1 cellular context compared by ENCODE assay signal in genomic region chr4:8439914-8440490, GRCh38.
A peak's percentile ranks its signal among the peaks of the same experiment; 100 is the strongest.
TF ChIP-seq lines count a peak whose summit lies in the region.

No MANE protein-coding gene starts in this region.

TF ChIP-seq in GM12878, 131 proteins besides CTCF, POLR2A, EP300 and RAD21 (continued from another document and continues in another):
- TF ChIP-seq ZNF592 (IDR thresholded peaks at IDR 0.05) (no peak), ATF2 (IDR thresholded peaks at IDR 0.05; ENCODE audit: low read length) (peak; percentile 38; the same call in 1 of the 2 replicates), HDAC2 (IDR thresholded peaks at IDR 0.05) (no peak), JUND (IDR thresholded peaks at IDR 0.05; ENCODE audit: low read depth, low read length) (no peak), SMC3 (IDR thresholded peaks at IDR 0.05; ENCODE audit: borderline replicate concordance, low read length) (no peak), KDM1A (IDR thresholded peaks at IDR 0.05; ENCODE audit: borderline replicate concordance) (no peak), CBX5 (IDR thresholded peaks at IDR 0.05; ENCODE audit: low read depth) (peak; percentile 88), CREM (IDR thresholded peaks at IDR 0.05; ENCODE audit: low read depth) (no peak), MTA2 (IDR thresholded peaks at IDR 0.05; ENCODE audit: low read depth) (0 out of 2 replicates have a peak, but pooled peaks have one; percentile 8), IRF4 (IDR thresholded peaks at IDR 0.05; ENCODE audit: low read depth, low read length) (no peak), NBN (IDR thresholded peaks at IDR 0.05) (no peak), TCF12 (IDR thresholded peaks at IDR 0.05; ENCODE audit: low read depth, low read length) (no peak; the same call in 1 of the 2 replicates), FOXM1 (IDR thresholded peaks at IDR 0.05; ENCODE audit: low read depth, low read length) (peak; percentile 39; the same call in 1 of the 2 replicates), CHD1 (IDR thresholded peaks at IDR 0.05; ENCODE audit: low read depth, low read length) (no peak), TCF7 (IDR thresholded peaks at IDR 0.05; ENCODE audit: borderline replicate concordance) (no peak), NR2F1 (conservative IDR thresholded peaks at IDR 0.05) (no peak), ZBTB4 (CRISPR knock-in tag; IDR thresholded peaks at IDR 0.05) (no peak), PBX3 (IDR thresholded peaks at IDR 0.05; ENCODE audit: insufficient replicate concordance, low read depth, low read length) (peak; percentile 33), HDGF (IDR thresholded peaks at IDR 0.05) (0 out of 2 replicates have a peak, but pooled peaks have one; percentile 17), POLR2AphosphoS2 (IDR thresholded peaks at IDR 0.05; ENCODE audit: low read depth, low read length) (no peak), ELK1 (IDR thresholded peaks at IDR 0.05; ENCODE audit: low read depth, low read length) (no peak), BHLHE40 (IDR thresholded peaks at IDR 0.05; ENCODE audit: borderline replicate concordance in 1 of 2, low read depth in 2 of 2, low read length in 1 of 2) (no peak), DPF2 (IDR thresholded peaks at IDR 0.05) (no peak), SIN3A (IDR thresholded peaks at IDR 0.05; ENCODE audit: low read depth, low read length) (no peak), POLR2AphosphoS5 (IDR thresholded peaks at IDR 0.05; ENCODE audit: low read length) (no peak), KLF5 (IDR thresholded peaks at IDR 0.05; ENCODE audit: partially characterized antibody) (peak; percentile 39), SREBF1 (IDR thresholded peaks at IDR 0.05; ENCODE audit: low read length) (no peak), PKNOX1 (IDR thresholded peaks at IDR 0.05) (peak; percentile 63; the same call in 1 of the 2 replicates), JUNB (IDR thresholded peaks at IDR 0.05) (no peak), RUNX3 (IDR thresholded peaks at IDR 0.05; ENCODE audit: low read length) (0 out of 2 replicates have a peak, but pooled peaks have one; percentile 6), RELB (IDR thresholded peaks at IDR 0.05; ENCODE audit: low read depth) (no peak), ZNF217 (IDR thresholded peaks at IDR 0.05) (0 out of 2 replicates have a peak, but pooled peaks have one; percentile 10), CHD2 (IDR thresholded peaks at IDR 0.05; ENCODE audit: borderline replicate concordance, low read depth, low read length) (no peak), BCLAF1 (IDR thresholded peaks at IDR 0.05) (no peak), KAT2A (conservative IDR thresholded peaks at IDR 0.05; ENCODE audit: control insufficient read depth, low read depth, low read length) (no peak), STAT3 (IDR thresholded peaks at IDR 0.05; ENCODE audit: low read depth, low read length) (no peak), BCL3 (IDR thresholded peaks at IDR 0.05; ENCODE audit: borderline replicate concordance, insufficient read depth, low read depth, low read length, poor library complexity, severe bottlenecking) (no peak), ASH2L (IDR thresholded peaks at IDR 0.05; ENCODE audit: borderline replicate concordance, low read depth) (no peak), SREBF2 (IDR thresholded peaks at IDR 0.05; ENCODE audit: low read length) (no peak), SRF (IDR thresholded peaks at IDR 0.05; ENCODE audit: low read depth in 2 of 2, low read length in 2 of 2) (no peak), ZNF384 (IDR thresholded peaks at IDR 0.05; ENCODE audit: borderline replicate concordance, low read depth, low read length) (no peak)
